ENCODE assay signal across 8 cellular contexts in the genomic region with DNA sequence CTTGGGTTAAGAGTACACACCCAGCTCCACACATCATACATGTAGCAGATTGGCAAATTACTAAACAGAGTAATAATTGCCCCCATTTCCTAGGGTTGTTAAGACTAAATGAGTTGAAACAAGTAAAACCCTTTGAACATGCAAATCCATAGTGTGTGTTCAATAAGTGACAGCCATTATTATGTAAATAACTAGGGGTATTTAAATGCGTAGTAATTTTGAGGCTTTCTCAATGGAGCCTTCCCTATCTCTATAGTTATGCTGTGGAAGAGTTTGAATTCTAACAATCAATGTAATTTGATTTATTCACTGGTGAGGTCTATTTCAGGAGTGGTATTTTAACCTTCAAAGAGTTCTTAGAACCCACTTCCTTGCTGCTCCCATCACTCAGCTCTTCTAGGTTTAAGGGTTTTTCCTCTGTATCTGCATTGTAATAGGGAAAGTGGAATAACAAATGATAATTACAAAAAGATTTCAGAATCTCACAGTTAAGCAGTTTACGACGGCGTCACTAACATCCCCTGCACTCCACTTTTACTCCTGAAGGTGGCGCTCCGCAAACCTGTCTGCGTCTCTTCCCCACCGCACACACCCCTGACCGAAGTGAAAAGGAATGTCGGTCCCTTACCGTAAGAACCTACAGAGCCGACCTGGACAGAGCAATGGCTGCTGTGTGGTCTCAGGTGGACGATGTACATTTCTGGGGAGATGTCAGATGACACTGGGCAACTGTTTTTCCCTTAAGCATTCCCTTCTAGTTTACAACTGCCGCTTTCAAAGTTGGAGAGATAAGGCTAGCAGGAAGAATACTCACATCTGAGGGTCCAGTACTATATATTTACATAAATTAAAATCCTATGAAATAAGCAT.
DNase-seq lines count a peak whose midpoint lies in the region; ATAC-seq and TF ChIP-seq lines count a peak whose summit lies in the region.

No MANE protein-coding gene starts in this region.

- peaks cover 6% of the 10 kb centered on the region for H3K36me3 ChIP-seq in brain microvascular endothelial cell (replicated peaks)

- H3K27ac ChIP-seq in 22Rv1 = no peak overlapping the region
- peak overlapping the region; percentile 50 for H3K27ac ChIP-seq in brain microvascular endothelial cell

- TF ChIP-seq CTCF in 22Rv1 (IDR thresholded peaks at IDR 0.05) (peak; percentile 90), brain microvascular endothelial cell (IDR thresholded peaks at IDR 0.05; ENCODE audit: low read depth, low read length, missing control alignments) (peak; percentile 96)

- DNase-seq in T-helper 9 cell (peak; percentile 52), brain microvascular endothelial cell (peak; percentile 63), iPS-NIHi11 (ENCODE audit: low spot score) (peak; percentile 75)
- peak; percentile 59 for DNase-seq in stimulated activated CD4-positive, alpha-beta T cell treated with anti-CD3 and anti-CD28 coated beads, Interleukin-12 subunit alpha, Interleukin-12 subunit beta, amount 100 ng/mL, for 4 hours

- in situ Hi-C loops in brain microvascular endothelial cell (cut with HindIII; ENCODE audit: low pct_ligation_motif_present, low sequenced_read_pairs) = no loop called here

- H3K27me3 ChIP-seq in brain microvascular endothelial cell (replicated peaks) = no peaks in the 10 kb centered on the region

- no peak overlapping the region for H3K4me3 ChIP-seq in brain microvascular endothelial cell (ENCODE audit: low read depth, low read length)

- ATAC-seq in GM18519 (IDR thresholded peaks at IDR 0.05; ENCODE audit: low FRiP score, unreplicated experiment) (peak; percentile 58), HG03469 (IDR thresholded peaks at IDR 0.05; ENCODE audit: unreplicated experiment) (peak; percentile 37), GM21786 (IDR thresholded peaks at IDR 0.05; ENCODE audit: unreplicated experiment) (no peak)
